ENCODE assay signal across 11 cellular contexts in genomic region chr22:28424427-28425080, GRCh38.
A peak's percentile ranks its signal among the peaks of the same experiment; 100 is the strongest.
DNase-seq lines count a peak whose midpoint lies in the region; ATAC-seq and TF ChIP-seq lines count a peak whose summit lies in the region.
"Had no signal": no experiment of that assay in that cellular context is flagged by ENCODE, and none has a peak within 500 bp of the region (broad histone marks: within the 10 kb centered on the region; RNA-seq: fewer than 3 reads in every experiment).

No MANE protein-coding gene starts in this region.

- H3K36me3 Mint-ChIP-seq in activated CD4-positive, alpha-beta memory T cell treated with anti-CD3 and anti-CD28 coated beads for 36 hours, result no peaks in the 10 kb centered on the region
- peaks cover 3% of the 10 kb centered on the region for H3K36me3 Mint-ChIP-seq in osteocyte (ENCODE audit: unreplicated experiment)

- no peaks in the 10 kb centered on the region for H3K79me2 ChIP-seq in PC-3 (ENCODE audit: low read length)

- H3F3A ChIP-seq in PC-3 (ENCODE audit: low read length, unreplicated experiment), result no peaks in the 10 kb centered on the region

- no peaks in the 10 kb centered on the region for H3K9me3 ChIP-seq in PC-3 (ENCODE audit: low read length)

- H3K27ac Mint-ChIP-seq in activated CD4-positive, alpha-beta memory T cell treated with anti-CD3 and anti-CD28 coated beads for 36 hours, result no peak overlapping the region
- H3K27ac Mint-ChIP-seq in osteocyte (ENCODE audit: unreplicated experiment), result no peak overlapping the region
- H3K27ac Mint-ChIP-seq: activated T-cell treated with anti-CD3 and anti-CD28 coated beads, Interleukin-2, amount 50 U/mL, for 24 hours had no signal

- H3K4me3 ChIP-seq in PC-3 (ENCODE audit: low read length), result no peak overlapping the region
- H3K4me3 ChIP-seq in foreskin fibroblast (ENCODE audit: low read depth in 1 of 2, low read length in 2 of 2), result no peak overlapping the region

- no peaks in the 10 kb centered on the region for H4K20me1 ChIP-seq in PC-3 (ENCODE audit: low read length)

- H3K4me2 ChIP-seq in PC-3 (ENCODE audit: low read length), result no peak overlapping the region

- POLR2A ChIA-PET in PC-3 (lab: Charles Lee; ENCODE audit: unreplicated experiment), result interaction anchor here (0.6 kb wide), 1 partner anchor 93 kb away, joined by 3 read pairs; no protein-coding TSS in a partner anchor
- POLR2A ChIA-PET in activated CD4-positive, alpha-beta memory T cell treated with anti-CD3 and anti-CD28 coated beads for 36 hours (lab: Charles Lee), result no interaction called here

- TF ChIP-seq CTCF in PC-3 (conservative IDR thresholded peaks at IDR 0.05; ENCODE audit: low read depth, low read length), result no peak
- TF ChIP-seq CTCF in foreskin fibroblast (IDR thresholded peaks at IDR 0.05; ENCODE audit: low read depth, low read length), result no peak
- no peak for TF ChIP-seq CTCF in osteocyte (IDR thresholded peaks at IDR 0.05)

- intact Hi-C loops in PC-3 (cut with micrococcal nuclease), result loop anchor here (5.0 kb wide), 1 partner anchor 168 kb away; no protein-coding TSS in a partner anchor
- intact Hi-C loops in activated CD4-positive, alpha-beta memory T cell treated with anti-CD3 and anti-CD28 coated beads for 36 hours (cut with micrococcal nuclease), result no loop called here

- no peaks in the 10 kb centered on the region for H3K9me3 Mint-ChIP-seq in activated CD4-positive, alpha-beta memory T cell treated with anti-CD3 and anti-CD28 coated beads for 36 hours
- no peaks in the 10 kb centered on the region for H3K9me3 Mint-ChIP-seq in osteocyte (ENCODE audit: unreplicated experiment)
- H3K9me3 Mint-ChIP-seq: activated T-cell treated with anti-CD3 and anti-CD28 coated beads, Interleukin-2, amount 50 U/mL, for 24 hours had no signal

- H3K27me3 ChIP-seq in PC-3 (ENCODE audit: low read length), result no peaks in the 10 kb centered on the region

- peaks cover 18% of the 10 kb centered on the region for H3K4me1 ChIP-seq in PC-3 (ENCODE audit: insufficient read depth, low read length)

- ATAC-seq in PC-3 (peak; percentile 94), HG02623 (IDR thresholded peaks at IDR 0.05; ENCODE audit: unreplicated experiment) (no peak)

- BruUV-seq in PC-3 (replicated peaks; lab: Mats Ljungman, UMichigan), result no TSS peak

- CTCF ChIA-PET in PC-3 (lab: Charles Lee), result no interaction called here
- CTCF ChIA-PET in activated CD4-positive, alpha-beta memory T cell treated with anti-CD3 and anti-CD28 coated beads for 36 hours (lab: Charles Lee), result interaction anchor here (0.6 kb wide), 1 partner anchor 167 kb away, joined by 3 read pairs; no protein-coding TSS in a partner anchor

- peaks cover 1% of the 10 kb centered on the region for H3K27me3 Mint-ChIP-seq in activated CD4-positive, alpha-beta memory T cell treated with anti-CD3 and anti-CD28 coated beads for 36 hours
- no peaks in the 10 kb centered on the region for H3K27me3 Mint-ChIP-seq in osteocyte (ENCODE audit: unreplicated experiment)

- no peaks in the 10 kb centered on the region for H3K9me2 ChIP-seq in PC-3 (replicated peaks; ENCODE audit: low read length)

- H3K36me3 ChIP-seq in PC-3 (ENCODE audit: low read depth, low read length), result no peaks in the 10 kb centered on the region

- no peaks in the 10 kb centered on the region for H3K4me1 Mint-ChIP-seq in activated CD4-positive, alpha-beta memory T cell treated with anti-CD3 and anti-CD28 coated beads for 36 hours (ENCODE audit: low read depth)
- H3K4me1 Mint-ChIP-seq in osteocyte (ENCODE audit: unreplicated experiment), result peaks cover 40% of the 10 kb centered on the region

- H2AFZ ChIP-seq in PC-3 (ENCODE audit: low read length), result no peak overlapping the region

- H3K9ac ChIP-seq in PC-3 (ENCODE audit: low read length), result no peak overlapping the region

- H3K27ac ChIP-seq in PC-3 (ENCODE audit: low read length), result no peak overlapping the region

- no peak overlapping the region for H3K4me3 Mint-ChIP-seq in activated CD4-positive, alpha-beta memory T cell treated with anti-CD3 and anti-CD28 coated beads for 36 hours
- no peak overlapping the region for H3K4me3 Mint-ChIP-seq in osteocyte (ENCODE audit: unreplicated experiment)
- H3K4me3 Mint-ChIP-seq: activated T-cell treated with anti-CD3 and anti-CD28 coated beads, Interleukin-2, amount 50 U/mL, for 24 hours had no signal

- DNase-seq in DMS79 (lab: John Stamatoyannopoulos, UW) (peak; percentile 71), NCI-H1092 (lab: John Stamatoyannopoulos, UW) (peak; percentile 50), PC-3 (peak; percentile 68), foreskin fibroblast (peak; percentile 52 to 73), NOMO-1 treated with dmso at 0.1 percent for 144 hours (lab: John Stamatoyannopoulos, UW; ENCODE audit: unreplicated experiment) (no peak), osteocyte (ENCODE audit: extremely low spot score, unreplicated experiment) (no peak)
- DNase-seq in activated CD4-positive, alpha-beta memory T cell treated with anti-CD3 and anti-CD28 coated beads for 36 hours, result no peak
- DNase-seq: activated T-cell treated with anti-CD3 and anti-CD28 coated beads, Interleukin-2, amount 50 U/mL, for 24 hours; nucleus accumbens; stimulated activated naive CD4-positive, alpha-beta T cell had no signal

Comparison
In these comparisons a context has a peak if more than half of its experiments do, and no peak if none do; other contexts are left out.
1. DNase-seq: peak in DMS79 (single experiment), NCI-H1092 (single experiment), PC-3 (single experiment) and foreskin fibroblast (2 of 2); none in NOMO-1 treated with dmso at 0.1 percent for 144 hours (single experiment), activated CD4-positive, alpha-beta memory T cell treated with anti-CD3 and anti-CD28 coated beads for 36 hours (single experiment) and osteocyte (single experiment).